ENCODE assay signal across 1 cellular context in the genomic region with DNA sequence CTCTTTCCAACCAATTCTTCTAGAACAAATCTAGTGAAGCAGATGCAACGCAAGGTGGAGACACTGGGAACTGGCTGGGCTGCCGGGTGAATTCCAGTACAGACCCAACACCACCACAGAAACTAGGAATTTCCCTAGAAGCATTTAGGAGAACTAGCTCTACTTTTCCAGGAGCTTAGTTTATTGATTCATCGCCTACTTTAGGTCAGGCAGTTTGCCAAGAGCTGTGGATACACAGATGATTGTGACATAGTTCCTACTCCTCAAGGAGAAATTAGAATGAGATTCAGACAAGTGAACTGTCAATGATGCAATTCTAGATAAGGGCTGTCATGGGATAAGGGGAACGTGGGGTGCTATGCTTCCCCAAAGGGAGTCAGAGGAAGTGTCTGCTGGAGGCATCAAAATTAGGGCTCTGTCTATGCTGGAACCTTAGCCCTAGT.
TF ChIP-seq lines count a peak whose summit lies in the region.

No MANE protein-coding gene starts in this region.

TF ChIP-seq in HepG2, 621 proteins besides CTCF, POLR2A, EP300 and RAD21 (continued from another document):
- TF ChIP-seq ZNF317 (CRISPR knock-in tag; IDR thresholded peaks at IDR 0.05), result peak; percentile 67; the same call in 1 of the 2 replicates
- peak; percentile 70 for TF ChIP-seq GATAD2A (CRISPR knock-in tag; IDR thresholded peaks at IDR 0.05)
